22 cellular contexts compared by ENCODE assay signal in the genomic region with DNA sequence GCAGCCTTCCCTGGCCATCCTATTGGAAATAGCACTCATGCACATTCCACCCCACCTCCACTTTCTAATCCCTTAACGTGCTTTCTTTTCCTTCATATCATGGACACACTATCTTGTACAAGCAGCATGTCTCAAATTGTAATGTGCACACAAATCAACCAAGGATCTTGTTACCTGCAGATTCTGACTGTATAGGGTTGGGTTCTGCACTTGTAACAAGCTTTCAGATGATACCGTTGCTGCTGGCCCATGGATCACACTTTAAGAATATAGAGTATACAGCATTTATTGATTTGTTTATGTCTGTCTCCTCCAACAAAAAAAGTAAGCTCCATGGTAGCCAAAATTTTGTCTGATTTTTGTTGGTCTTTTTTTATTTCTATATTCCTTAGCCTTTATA. TPM values are rescaled to one million over a fixed set of nuclear protein-coding genes. Genes with fewer than 3 reads are reported as not detected.
"Had no signal": no experiment of that assay in that cellular context is flagged by ENCODE, and none has a peak within 500 bp of the region (broad histone marks: within the 10 kb centered on the region; RNA-seq: fewer than 3 reads in every experiment).

No MANE protein-coding gene starts in this region.

- H3K9me3 ChIP-seq: esophagus squamous epithelium, gastroesophageal sphincter, mucosa of descending colon, sigmoid colon, suprapubic skin, thyroid gland had no signal

- H3K4me1 ChIP-seq: gastroesophageal sphincter had no signal

- H3K27me3 ChIP-seq: esophagus squamous epithelium, gastroesophageal sphincter, sigmoid colon, suprapubic skin, thyroid gland had no signal

- H3K4me3 ChIP-seq: esophagus squamous epithelium, gastroesophageal sphincter, mucosa of descending colon, sigmoid colon, skin epidermis, suprapubic skin, thyroid gland had no signal

- ATAC-seq: gastroesophageal sphincter; left lobe of liver; mucosa of descending colon; naive thymus-derived CD8-positive, alpha-beta T cell had no signal

- H3K36me3 ChIP-seq: esophagus squamous epithelium, gastroesophageal sphincter, sigmoid colon, suprapubic skin, thyroid gland had no signal

- H3K27ac ChIP-seq: esophagus squamous epithelium, gastroesophageal sphincter, sigmoid colon, skin epidermis, suprapubic skin, thyroid gland had no signal

- DNase-seq: dermis blood vessel endothelial cell; esophagus squamous epithelium; foreskin fibroblast; glutamatergic neuron; islet precursor cell; mammary epithelial cell; mucosa of descending colon; naive thymus-derived CD8-positive, alpha-beta T cell; posterior cingulate gyrus; sigmoid colon; stimulated activated CD4-positive, alpha-beta T cell treated with anti-CD3 and anti-CD28 coated beads, Interleukin-2, amount 100 ng/mL, for 24 hours; stimulated activated CD4-positive, alpha-beta T cell treated with anti-CD3 and anti-CD28 coated beads, Interleukin-4, amount 100 ng/mL, for 4 hours; stimulated activated naive CD4-positive, alpha-beta T cell treated with Interleukin-2 at 50 U/mL for 16 hours; thyroid gland had no signal

RNA-seq across cellular contexts. Expression of a gene that starts 32.4 kb away (rescaled TPM):
- total RNA-seq: dermis blood vessel endothelial cell, epithelial cell of proximal tubule, osteocyte, pulmonary artery endothelial cell, suprapubic skin had no signal
- polyA plus RNA-seq: neural cell had no signal
